Comparison of ENCODE assay signal across 8 cellular contexts in genomic region chr15:72141171-72142084, GRCh38. TPM values are rescaled to one million over a fixed set of nuclear protein-coding genes. Genes with fewer than 3 reads are reported as not detected.
A peak's percentile ranks its signal among the peaks of the same experiment; 100 is the strongest.
DNase-seq lines count a peak whose midpoint lies in the region; ATAC-seq and TF ChIP-seq lines count a peak whose summit lies in the region.

No MANE protein-coding gene starts in this region.

- H3K9me3 ChIP-seq in HUES64 (ENCODE audit: insufficient read depth, low read depth, low read length) (no peaks in the 10 kb centered on the region), transverse colon (no peaks in the 10 kb centered on the region)

- no peak for TF ChIP-seq EP300 in transverse colon (IDR thresholded peaks at IDR 0.05; ENCODE audit: low read depth)

- DNase-seq in kidney tubule cell (ENCODE audit: low spot score) (peak; percentile 22), transverse colon (no peak), retina (no peak), NCI-H526 treated with DMSO at 0.1 percent for 48 hours (lab: John Stamatoyannopoulos, UW) (no peak), dorsolateral prefrontal cortex (no peak)

- no peak overlapping the region for H3K9ac ChIP-seq in HUES64 (ENCODE audit: low read depth, low read length)

- ATAC-seq in GM18499 (IDR thresholded peaks at IDR 0.05; ENCODE audit: insufficient read depth, unreplicated experiment) = peak; percentile 93
- peak; percentile 100 for ATAC-seq in GM21576 (IDR thresholded peaks at IDR 0.05; ENCODE audit: unreplicated experiment)

- no peak overlapping the region for H3K4me3 ChIP-seq in HUES64 (ENCODE audit: low read length)
- no peak overlapping the region for H3K4me3 ChIP-seq in transverse colon
- no peak overlapping the region for H3K4me3 ChIP-seq in dorsolateral prefrontal cortex

- H3K36me3 ChIP-seq in HUES64 (ENCODE audit: insufficient read depth, low read length) (no peaks in the 10 kb centered on the region), transverse colon (peaks cover 0 to 3% (median 0%) of the 10 kb centered on the region in 4 donors)

- intact Hi-C loops in transverse colon (cut with DNase I; ENCODE audit: low total_unique reads) = no loop called here
- intact Hi-C loops in dorsolateral prefrontal cortex (cut with DNase I) = no loop called here

- no peak for TF ChIP-seq POLR2A in transverse colon (IDR thresholded peaks at IDR 0.05)

- peak overlapping the region; percentile 25; the same call in 1 of the 2 replicates for H3K27ac ChIP-seq in HUES64 (ENCODE audit: low read depth, low read length)
- no peak overlapping the region for H3K27ac ChIP-seq in transverse colon
- no peak overlapping the region for H3K27ac ChIP-seq in dorsolateral prefrontal cortex

- in situ Hi-C loops in transverse colon (cut with MboI; ENCODE audit: low pct_ligation_motif_present in 1 of 4, low pct_unique_long_range_greater_than_20kb in 1 of 4, low sequenced_read_pairs in 3 of 4) = no loop called here

- H3K4me1 ChIP-seq in HUES64 (ENCODE audit: insufficient read depth, low read length) = peaks cover 4% of the 10 kb centered on the region; the same call in 1 of the 2 replicates
- H3K4me1 ChIP-seq in transverse colon = peaks cover 0 to 23% (median 18%) of the 10 kb centered on the region in 4 donors

- WGBS in HUES64 = 98% methylated on average over 3 of the region's 4 CpGs
- WGBS in transverse colon (ENCODE audit: low coverage in 1 of 2), 2 donors = 42 to 43% methylated on average over 4 of the region's 4 CpGs

- TF ChIP-seq CTCF in transverse colon (IDR thresholded peaks at IDR 0.05) (no peak), dorsolateral prefrontal cortex (IDR thresholded peaks at IDR 0.05 in 54 of 56, conservative IDR thresholded peaks at IDR 0.05 in 2 of 56; ENCODE audit: low read depth in 1 of 56, partially characterized antibody in 56 of 56) (no peak)

- H3K27me3 ChIP-seq in HUES64 (ENCODE audit: insufficient read depth, low read length) = no peaks in the 10 kb centered on the region
- H3K27me3 ChIP-seq in transverse colon = no peaks in the 10 kb centered on the region
- no peaks in the 10 kb centered on the region for H3K27me3 ChIP-seq in dorsolateral prefrontal cortex

RNA-seq across cellular contexts. Expression of gene SENP8, which starts 23.2 kb away (rescaled TPM):
- polyA plus RNA-seq in HUES64 (2013, experiment 1 of 2) = 4.7 TPM
- polyA plus RNA-seq in HUES64 (2013, experiment 2 of 2) = 6.3 TPM
- total RNA-seq in transverse colon (1 to 10 TPM; 2.3 to 3.8 (median 2.5) TPM), dorsolateral prefrontal cortex (10 to 100 TPM in 4 of 120 experiments, 1 to 10 TPM in 116; 3.3 to 11.9 (median 6.8) TPM)

RNA-seq across cellular contexts. Expression of gene MYO9A, which starts 23.5 kb away (rescaled TPM):
- 6.1 TPM for polyA plus RNA-seq in HUES64 (2013, experiment 1 of 2)
- 7.9 TPM for polyA plus RNA-seq in HUES64 (2013, experiment 2 of 2)
- total RNA-seq in transverse colon (100 to 1,000 TPM in 1 of 4 donors, 10 to 100 TPM in 3; 52.4 to 103 (median 74.2) TPM), dorsolateral prefrontal cortex (100 to 1,000 TPM in 51 of 120 experiments, 10 to 100 TPM in 69; 65.1 to 135 (median 98.1) TPM)

RNA-seq across cellular contexts. Expression of gene GRAMD2A, which starts 56.2 kb away (rescaled TPM):
- polyA plus RNA-seq in HUES64 (2013, experiment 1 of 2) = 0.15 TPM
- polyA plus RNA-seq in HUES64 (2013, experiment 2 of 2) = 1.0 TPM
- total RNA-seq in transverse colon (1 to 10 TPM in 1 of 4 donors, under 1 TPM in 1, not detected in 2; 0.41 to 1.4 TPM), dorsolateral prefrontal cortex (10 to 100 TPM in 6 of 120 experiments, 1 to 10 TPM in 114; 1.8 to 15.1 (median 5.4) TPM)
